13 cellular contexts compared by ENCODE assay signal in genomic region chr19:48206402-48207093, GRCh38. TPM values are rescaled to one million over a fixed set of nuclear protein-coding genes. Genes with fewer than 3 reads are reported as not detected.
DNase-seq lines count a peak whose midpoint lies in the region; ATAC-seq, FAIRE-seq and TF ChIP-seq lines count a peak whose summit lies in the region.
"Had no signal": no experiment of that assay in that cellular context is flagged by ENCODE, and none has a peak within 500 bp of the region (broad histone marks: within the 10 kb centered on the region; RNA-seq: fewer than 3 reads in every experiment).

No MANE protein-coding gene starts in this region.

- POLR2A ChIA-PET in T-cell (lab: Charles Lee) = no interaction called here

- no peaks in the 10 kb centered on the region for H3K27me3 Mint-ChIP-seq in T-cell
- peaks cover 5% of the 10 kb centered on the region for H3K27me3 Mint-ChIP-seq in endothelial cell (ENCODE audit: unreplicated experiment)
- H3K27me3 Mint-ChIP-seq: brain, type B pancreatic cell had no signal

- ATAC-seq in T-cell (replicated peaks in 1 of 4) = no peak

- DNase-seq in NCI-H1105 treated with DMSO at 0.1 percent for 48 hours (lab: John Stamatoyannopoulos, UW) = peak; percentile 10
- DNase-seq in NCI-H1105 (lab: John Stamatoyannopoulos, UW) = no peak
- no peak for DNase-seq in GM18507 (ENCODE audit: extremely low spot score, insufficient read length, low read depth)
- DNase-seq in T-cell = no peak
- DNase-seq in endothelial cell (ENCODE audit: low spot score) = no peak
- no peak for DNase-seq in AG08396 (ENCODE audit: low spot score)
- no peak for DNase-seq in SW 1271 (lab: John Stamatoyannopoulos, UW)
- DNase-seq in NCI-H2171 treated with DMSO at 0.1 percent for 48 hours (lab: John Stamatoyannopoulos, UW) = no peak
- DNase-seq: head of caudate nucleus, NCI-H1417, small intestine had no signal

- H3K36me3 Mint-ChIP-seq in T-cell (peaks cover 17% of the 10 kb centered on the region), endothelial cell (ENCODE audit: low read depth, unreplicated experiment) (peaks cover 6% of the 10 kb centered on the region)
- H3K36me3 Mint-ChIP-seq: type B pancreatic cell had no signal

- FAIRE-seq in GM18507 (lab: Jason Lieb, UNC) = peak; percentile 78
- FAIRE-seq: small intestine had no signal

- H3K9me3 Mint-ChIP-seq in T-cell = no peaks in the 10 kb centered on the region
- H3K9me3 Mint-ChIP-seq in endothelial cell (ENCODE audit: unreplicated experiment) = no peaks in the 10 kb centered on the region
- H3K9me3 Mint-ChIP-seq: brain, type B pancreatic cell had no signal

- H3K27ac Mint-ChIP-seq in T-cell (peak overlapping the region; percentile 57 to 67), endothelial cell (ENCODE audit: unreplicated experiment) (no peak overlapping the region)
- H3K27ac Mint-ChIP-seq: type B pancreatic cell had no signal

- no peak for TF ChIP-seq CTCF in endothelial cell (IDR thresholded peaks at IDR 0.05; ENCODE audit: unreplicated experiment)

- H3K4me1 Mint-ChIP-seq in T-cell (peaks cover 17 to 41% (median 30%) of the 10 kb centered on the region in 3 donors), endothelial cell (ENCODE audit: unreplicated experiment) (peaks cover 13% of the 10 kb centered on the region)

- H3K4me3 Mint-ChIP-seq in T-cell (no peak overlapping the region), endothelial cell (ENCODE audit: unreplicated experiment) (peak overlapping the region; percentile 17)
- H3K4me3 Mint-ChIP-seq: type B pancreatic cell had no signal

- CTCF ChIA-PET in T-cell (lab: Charles Lee) = no interaction called here

RNA-seq across cellular contexts. Expression of gene ZSWIM9, which starts 36.1 kb away (rescaled TPM):
- 10 to 100 TPM in 3 of 5 donors, 1 to 10 TPM in 2; 5.4 to 14.7 (median 11.6) TPM for total RNA-seq in T-cell
- 8.8 TPM for total RNA-seq in endothelial cell (ENCODE audit: unreplicated experiment)

RNA-seq across cellular contexts. Expression of gene LIG1, which starts 36.4 kb away (rescaled TPM):
- total RNA-seq in T-cell (100 to 1,000 TPM in 3 of 5 donors, 10 to 100 TPM in 2; 58.7 to 127 (median 112) TPM), endothelial cell (ENCODE audit: unreplicated experiment) (51.5 TPM)

RNA-seq across cellular contexts. Expression of gene CARD8, which starts 49.2 kb away (rescaled TPM):
- total RNA-seq in T-cell (100 to 1,000 TPM; 146 to 224 (median 191) TPM), endothelial cell (ENCODE audit: unreplicated experiment) (210 TPM)
